8 cellular contexts compared by ENCODE assay signal in the genomic region with DNA sequence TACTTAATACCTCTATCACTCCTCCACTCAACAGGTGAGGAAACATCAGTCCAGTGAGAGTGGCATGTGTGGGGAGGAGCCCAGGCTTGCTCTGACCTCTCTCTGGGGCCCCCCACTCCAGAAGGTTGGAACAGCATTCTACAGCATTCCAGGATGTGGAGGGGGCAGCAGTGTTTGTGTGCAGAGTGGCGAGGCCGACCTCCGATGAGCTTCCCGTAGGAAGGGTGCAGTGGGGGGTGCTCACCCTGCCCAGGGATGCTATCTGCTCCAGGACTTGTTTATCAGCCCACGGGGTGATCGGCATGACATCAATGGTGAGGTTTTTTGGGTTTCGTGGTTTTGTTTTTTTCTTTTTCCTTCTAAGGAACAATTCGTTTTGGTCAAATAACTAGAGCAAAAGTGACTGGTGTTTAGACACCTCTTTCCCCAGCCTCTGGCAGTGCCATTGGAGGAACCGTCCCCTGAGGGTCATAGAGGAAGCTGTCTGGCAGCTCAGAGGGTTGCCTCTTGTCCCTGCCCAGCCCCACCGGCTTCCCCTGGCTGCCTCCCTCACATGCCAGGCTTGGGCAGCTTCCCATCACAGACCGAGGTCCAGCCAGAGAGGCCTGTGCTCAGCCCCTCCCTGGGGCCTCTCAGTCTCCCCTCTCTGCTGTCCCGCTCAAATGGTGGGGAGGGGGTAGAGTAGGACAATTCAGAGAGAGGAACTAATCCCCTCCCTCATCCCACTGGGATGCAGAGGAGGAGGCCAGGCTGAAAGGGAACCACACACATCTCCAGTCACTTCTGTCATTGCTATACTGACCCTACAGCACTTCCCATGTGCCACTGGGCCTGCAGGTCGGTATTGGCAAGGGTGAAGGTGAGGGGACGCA.
DNase-seq lines count a peak whose midpoint lies in the region; ATAC-seq and TF ChIP-seq lines count a peak whose summit lies in the region.

No MANE protein-coding gene starts in this region.

- H4K8ac ChIP-seq in mesenchymal stem cell (ENCODE audit: low read length) = peak overlapping the region; percentile 45

- H3K79me1 ChIP-seq in mesenchymal stem cell (replicated peaks; ENCODE audit: low read length, poor library complexity, severe bottlenecking) = no peaks in the 10 kb centered on the region

- no peaks in the 10 kb centered on the region for H3K9me3 Mint-ChIP-seq in type B pancreatic cell

- peaks cover 39% of the 10 kb centered on the region for H3K4me1 Mint-ChIP-seq in type B pancreatic cell (ENCODE audit: unreplicated experiment)

- H3K23ac ChIP-seq in mesenchymal stem cell (ENCODE audit: low read length in 2 of 2) = no peak overlapping the region

- H2BK5ac ChIP-seq in mesenchymal stem cell (ENCODE audit: low read depth, low read length, poor library complexity, severe bottlenecking) = no peak overlapping the region

- peak; percentile 55 for DNase-seq in activated T-cell treated with anti-CD3 and anti-CD28 coated beads, Interleukin-2, amount 50 U/mL, for 1 hour
- DNase-seq in activated T-cell treated with anti-CD3 and anti-CD28 coated beads, Interleukin-2, amount 50 U/mL, for 48 hours = no peak
- DNase-seq in ascending aorta (ENCODE audit: low spot score in 2 of 2) = peak in 1 of 2 donors; percentile 83
- no peak for DNase-seq in mesenchymal stem cell
- DNase-seq in type B pancreatic cell (ENCODE audit: extremely low spot score, unreplicated experiment) = no peak
- DNase-seq in stimulated activated CD4-positive, alpha-beta T cell treated with anti-CD3 and anti-CD28 coated beads, Interleukin-4, amount 100 ng/mL, for 1 hour = no peak

- H2BK15ac ChIP-seq in mesenchymal stem cell (ENCODE audit: low read depth, poor library complexity, severe bottlenecking) = peak overlapping the region; percentile 7

- H3K9ac ChIP-seq in mesenchymal stem cell (ENCODE audit: low read length) = no peak overlapping the region

- no peaks in the 10 kb centered on the region for H3K27me3 Mint-ChIP-seq in type B pancreatic cell

- H3K27ac ChIP-seq in ascending aorta (peak overlapping the region; percentile 43 to 57), mesenchymal stem cell (ENCODE audit: low read length, poor library complexity, severe bottlenecking) (no peak overlapping the region)

- no peak overlapping the region for H3K4me2 ChIP-seq in mesenchymal stem cell (ENCODE audit: low read length, poor library complexity, severe bottlenecking)

- H2BK120ac ChIP-seq in mesenchymal stem cell (ENCODE audit: low read depth, low read length) = no peak overlapping the region

- TF ChIP-seq CTCF in ascending aorta (IDR thresholded peaks at IDR 0.05) (no peak), type B pancreatic cell (conservative IDR thresholded peaks at IDR 0.05) (no peak)

- peak overlapping the region; percentile 47 to 61 for H3K4ac ChIP-seq in mesenchymal stem cell (ENCODE audit: low read depth in 1 of 2, low read length in 2 of 2)

- H3K14ac ChIP-seq in mesenchymal stem cell (ENCODE audit: low read length in 2 of 2) = peak overlapping the region in 1 of 2 experiments; percentile 29

- peak overlapping the region; percentile 47 for H3K4me3 Mint-ChIP-seq in type B pancreatic cell

- intact Hi-C loops in ascending aorta (cut with DNase I) = loop anchor here (5.0 kb wide), 1 partner anchor 103 kb away; no protein-coding TSS in a partner anchor

- peak overlapping the region; percentile 43 for H3K27ac Mint-ChIP-seq in type B pancreatic cell

- no peaks in the 10 kb centered on the region for H3K9me3 ChIP-seq in ascending aorta
- no peaks in the 10 kb centered on the region for H3K9me3 ChIP-seq in mesenchymal stem cell (ENCODE audit: control insufficient read depth, low read length)

- ATAC-seq in HG02870 (IDR thresholded peaks at IDR 0.05; ENCODE audit: unreplicated experiment) (no peak), GM21423 (IDR thresholded peaks at IDR 0.05; ENCODE audit: unreplicated experiment) (no peak)

- H2AK5ac ChIP-seq in mesenchymal stem cell (ENCODE audit: low read length, severe bottlenecking) = peak overlapping the region; percentile 11

- no peak overlapping the region for H3K4me3 ChIP-seq in ascending aorta
- no peak overlapping the region for H3K4me3 ChIP-seq in mesenchymal stem cell (ENCODE audit: insufficient read depth in 1 of 2, low read depth in 1 of 2, low read length in 2 of 2)

- peak overlapping the region; percentile 26 to 55 for H3K18ac ChIP-seq in mesenchymal stem cell (ENCODE audit: low read depth in 1 of 2, low read length in 2 of 2)

- no peaks in the 10 kb centered on the region for H3K27me3 ChIP-seq in ascending aorta
- H3K27me3 ChIP-seq in mesenchymal stem cell (ENCODE audit: control insufficient read depth in 1 of 2, insufficient read depth in 1 of 2, low read length in 2 of 2) = no peaks in the 10 kb centered on the region

- H2AFZ ChIP-seq in mesenchymal stem cell (ENCODE audit: low read depth, low read length) = no peak overlapping the region

- WGBS in mesenchymal stem cell = 76% methylated on average over 11 of the region's 14 CpGs

- H3K4me1 ChIP-seq in ascending aorta = peaks cover 13 to 15% of the 10 kb centered on the region in 2 donors
- peaks cover 29% of the 10 kb centered on the region for H3K4me1 ChIP-seq in mesenchymal stem cell (ENCODE audit: control insufficient read depth, insufficient read depth, low read depth, low read length)

- H4K91ac ChIP-seq in mesenchymal stem cell (ENCODE audit: low read length) = peak overlapping the region; percentile 70

- H2BK12ac ChIP-seq in mesenchymal stem cell (ENCODE audit: low read length in 2 of 2) = peak overlapping the region; percentile 87 to 99

- H3K36me3 ChIP-seq in ascending aorta (no peaks in the 10 kb centered on the region), mesenchymal stem cell (ENCODE audit: control insufficient read depth in 1 of 2, insufficient read depth in 2 of 2, low read depth in 1 of 2, low read length in 2 of 2) (no peaks in the 10 kb centered on the region)

- no peaks in the 10 kb centered on the region for H3K36me3 Mint-ChIP-seq in type B pancreatic cell
